Comparison of ENCODE assay signal across 8 cellular contexts in the genomic region with DNA sequence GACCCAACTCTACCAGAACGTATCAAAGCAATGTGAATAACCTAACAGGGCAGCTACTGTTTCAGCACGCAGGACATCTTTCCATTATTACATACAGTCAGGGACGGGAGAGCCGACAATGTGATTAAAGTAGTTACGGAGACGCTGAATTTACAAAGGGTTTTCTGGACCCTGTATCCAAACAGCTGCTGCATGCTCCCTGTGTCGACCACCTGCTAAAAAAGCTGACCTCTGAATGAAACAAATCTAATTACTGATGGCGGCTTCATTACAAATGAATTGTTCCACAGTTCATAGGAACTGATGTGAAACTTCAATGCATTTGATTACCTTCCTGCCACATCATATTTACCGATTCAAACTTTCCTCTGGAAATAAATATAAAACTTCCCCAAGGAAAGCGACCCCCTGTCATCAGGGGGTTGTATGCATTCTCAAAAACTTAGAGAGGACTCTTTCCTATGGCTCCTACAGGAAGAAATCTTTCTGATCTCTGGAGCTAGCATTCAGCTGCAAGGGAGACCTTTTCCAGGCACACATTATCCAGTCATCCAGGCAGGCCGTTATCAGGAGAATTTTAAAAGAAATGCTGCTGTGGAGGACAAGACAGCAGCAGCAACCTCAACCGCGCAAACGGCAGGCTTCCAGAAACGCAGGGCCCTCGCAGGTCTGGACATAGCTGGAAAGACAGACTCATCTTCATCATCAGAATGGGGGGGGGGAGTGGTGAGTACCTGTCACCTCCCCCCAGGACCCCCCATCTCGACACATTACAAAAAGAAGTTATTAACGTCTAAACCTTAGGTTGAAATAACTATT. TPM values are rescaled to one million over a fixed set of nuclear protein-coding genes. Genes with fewer than 3 reads are reported as not detected.
DNase-seq lines count a peak whose midpoint lies in the region; ATAC-seq and TF ChIP-seq lines count a peak whose summit lies in the region.

No MANE protein-coding gene starts in this region.

- TF ChIP-seq CTCF in breast epithelium (IDR thresholded peaks at IDR 0.05) = no peak
- no peak for TF ChIP-seq CTCF in lower lobe of right lung (IDR thresholded peaks at IDR 0.05)
- no peak for TF ChIP-seq CTCF in thyroid gland (IDR thresholded peaks at IDR 0.05)

- no peak overlapping the region for H3K9ac ChIP-seq in Karpas-422 (ENCODE audit: low read length)

- peaks cover 42% of the 10 kb centered on the region for H3K27me3 Mint-ChIP-seq in activated T-cell treated with anti-CD3 and anti-CD28 coated beads, Interleukin-2, amount 50 U/mL, for 4 hours (ENCODE audit: low read depth)

- no peak overlapping the region for H3K4me2 ChIP-seq in Karpas-422 (ENCODE audit: low read depth, low read length, poor library complexity, severe bottlenecking)

- no peaks in the 10 kb centered on the region for H3K27me3 ChIP-seq in breast epithelium
- H3K27me3 ChIP-seq in lower lobe of right lung (ENCODE audit: low read depth) = peaks cover 6% of the 10 kb centered on the region
- H3K27me3 ChIP-seq in thyroid gland = no peaks in the 10 kb centered on the region
- no peaks in the 10 kb centered on the region for H3K27me3 ChIP-seq in Karpas-422 (ENCODE audit: low read length)

- H3K9me3 ChIP-seq in breast epithelium = no peaks in the 10 kb centered on the region
- no peaks in the 10 kb centered on the region for H3K9me3 ChIP-seq in lower lobe of right lung
- H3K9me3 ChIP-seq in thyroid gland = no peaks in the 10 kb centered on the region
- no peaks in the 10 kb centered on the region for H3K9me3 ChIP-seq in Karpas-422 (ENCODE audit: low read length)

- intact Hi-C loops in breast epithelium (cut with DNase I; ENCODE audit: low total_unique reads) (no loop called here), lower lobe of right lung (cut with DNase I) (loop anchor here (10.0 kb wide), 1 partner anchor 448 kb away; no protein-coding TSS in a partner anchor), thyroid gland (cut with DNase I) (loop anchor here (10.0 kb wide), 1 partner anchor 448 kb away; no protein-coding TSS in a partner anchor)

- H3K36me3 Mint-ChIP-seq in activated T-cell treated with anti-CD3 and anti-CD28 coated beads, Interleukin-2, amount 50 U/mL, for 4 hours (ENCODE audit: insufficient read depth) = no peaks in the 10 kb centered on the region

- peaks cover 3 to 8% of the 10 kb centered on the region in 2 donors for H3K4me1 ChIP-seq in breast epithelium
- H3K4me1 ChIP-seq in lower lobe of right lung = peaks cover 53% of the 10 kb centered on the region
- H3K4me1 ChIP-seq in thyroid gland = peaks cover 0 to 6% of the 10 kb centered on the region in 2 donors
- peaks cover 12% of the 10 kb centered on the region for H3K4me1 ChIP-seq in Karpas-422 (ENCODE audit: low read length)

- H3K4me3 ChIP-seq in breast epithelium (peak overlapping the region; percentile 57 to 94 (median 79)), lower lobe of right lung (peak overlapping the region; percentile 88), thyroid gland (replicated peaks in 1 of 3) (peak overlapping the region in 1 of 3 donors; percentile 11), Karpas-422 (ENCODE audit: low read length) (no peak overlapping the region)

- peak overlapping the region; percentile 21 for H3K4me3 Mint-ChIP-seq in activated T-cell treated with anti-CD3 and anti-CD28 coated beads, Interleukin-2, amount 50 U/mL, for 4 hours

- WGBS in thyroid gland, 2 donors = 42 to 61% methylated on average over 18 of the region's 18 CpGs

- no peak for TF ChIP-seq POLR2A in breast epithelium (IDR thresholded peaks at IDR 0.05)
- TF ChIP-seq POLR2A in thyroid gland (IDR thresholded peaks at IDR 0.05) = no peak

- no peak for DNase-seq in activated T-cell treated with anti-CD3 and anti-CD28 coated beads, Interleukin-2, amount 50 U/mL, for 4 hours
- no peak for DNase-seq in activated T-cell treated with anti-CD3 and anti-CD28 coated beads for 4 hours
- no peak for DNase-seq in breast epithelium (ENCODE audit: low spot score in 2 of 2)
- no peak for DNase-seq in lower lobe of right lung
- DNase-seq in thyroid gland = peak; percentile 6 to 10
- no peak for DNase-seq in Karpas-422

- H3K79me2 ChIP-seq in Karpas-422 (ENCODE audit: low read length) = no peaks in the 10 kb centered on the region

- no peak for ATAC-seq in activated T-cell treated with anti-CD3 and anti-CD28 coated beads, Interleukin-2, amount 50 U/mL, for 4 hours
- no peak for ATAC-seq in lower lobe of right lung
- ATAC-seq in HG02642 (IDR thresholded peaks at IDR 0.05; ENCODE audit: poor library complexity, unreplicated experiment) = no peak
- ATAC-seq in GM21390 (IDR thresholded peaks at IDR 0.05; ENCODE audit: unreplicated experiment) = no peak

- 0 out of 2 replicates have a peak, but pooled peaks cover 4% of the 10 kb centered on the region for H4K20me1 ChIP-seq in Karpas-422 (ENCODE audit: insufficient read depth, low read depth, low read length)

- H3K27ac ChIP-seq in breast epithelium (peak overlapping the region; percentile 36 to 79), lower lobe of right lung (peak overlapping the region; percentile 80), thyroid gland (peak overlapping the region in 2 of 3 donors; percentile 44 to 52), Karpas-422 (ENCODE audit: low read length) (no peak overlapping the region)

- no peaks in the 10 kb centered on the region for H3K36me3 ChIP-seq in breast epithelium
- H3K36me3 ChIP-seq in lower lobe of right lung = no peaks in the 10 kb centered on the region
- no peaks in the 10 kb centered on the region for H3K36me3 ChIP-seq in thyroid gland
- no peaks in the 10 kb centered on the region for H3K36me3 ChIP-seq in Karpas-422 (ENCODE audit: insufficient read depth, low read length)

- H2AFZ ChIP-seq in Karpas-422 (ENCODE audit: low read length) = no peak overlapping the region

- H3K4me1 Mint-ChIP-seq in activated T-cell treated with anti-CD3 and anti-CD28 coated beads, Interleukin-2, amount 50 U/mL, for 4 hours (ENCODE audit: low read depth) = peaks cover 19% of the 10 kb centered on the region

- H3K9me2 ChIP-seq in Karpas-422 (replicated peaks; ENCODE audit: insufficient read depth, low read length) = no peaks in the 10 kb centered on the region

- no peaks in the 10 kb centered on the region for H3K9me3 Mint-ChIP-seq in activated T-cell treated with anti-CD3 and anti-CD28 coated beads, Interleukin-2, amount 50 U/mL, for 4 hours

RNA-seq across cellular contexts. Expression of a gene that starts 3.1 kb away (rescaled TPM):
- under 1 TPM; 0.22 to 0.30 (median 0.29) TPM for total RNA-seq in activated T-cell treated with anti-CD3 and anti-CD28 coated beads, Interleukin-2, amount 50 U/mL, for 4 hours
- 10 to 100 TPM in 2 of 3 donors, 1 to 10 TPM in 1; 9.4 to 15.7 (median 15.2) TPM for total RNA-seq in breast epithelium
- total RNA-seq in lower lobe of right lung = 47.0 TPM
- 10 to 100 TPM; 10.8 to 22.5 (median 17.0) TPM for total RNA-seq in thyroid gland
- total RNA-seq in Karpas-422 (2014; rRNA removed; shearing (Covaris generic); ENCODE audit: low replicate concordance) = 0.07 TPM in 1 of 2 replicates, not detected in the other

RNA-seq across cellular contexts. Expression of a gene that starts 35.6 kb away (rescaled TPM):
- 10 to 100 TPM; 71.9 to 78.9 (median 73.2) TPM for total RNA-seq in activated T-cell treated with anti-CD3 and anti-CD28 coated beads, Interleukin-2, amount 50 U/mL, for 4 hours
- total RNA-seq in breast epithelium (100 to 1,000 TPM; 122 to 181 (median 136) TPM), lower lobe of right lung (108 TPM), thyroid gland (100 to 1,000 TPM in 3 of 4 donors, 10 to 100 TPM in 1; 73.9 to 165 (median 119) TPM)
- total RNA-seq in Karpas-422 (2014; rRNA removed; shearing (Covaris generic); ENCODE audit: low replicate concordance) = 106 and 147 TPM in 2 replicates

Comparison
In these comparisons a context has a peak if more than half of its experiments do, and no peak if none do; other contexts are left out.
1. DNase-seq: peak in thyroid gland (2 of 2); none in activated T-cell treated with anti-CD3 and anti-CD28 coated beads, Interleukin-2, amount 50 U/mL, for 4 hours (single experiment), activated T-cell treated with anti-CD3 and anti-CD28 coated beads for 4 hours (single experiment), breast epithelium (0 of 2), lower lobe of right lung (single experiment) and Karpas-422 (single experiment).